Comparison of ENCODE assay signal across 24 cellular contexts in genomic region chr5:56310711-56311204, GRCh38.
DNase-seq lines count a peak whose midpoint lies in the region; ATAC-seq, FAIRE-seq and TF ChIP-seq lines count a peak whose summit lies in the region.
"Had no signal": no experiment of that assay in that cellular context is flagged by ENCODE, and none has a peak within 500 bp of the region (broad histone marks: within the 10 kb centered on the region; RNA-seq: fewer than 3 reads in every experiment).

No MANE protein-coding gene starts in this region.

- no peak for FAIRE-seq in urothelium cell line (lab: Jason Lieb, UNC)
- FAIRE-seq: A204.1 had no signal

- no peak overlapping the region for H3K4me3 ChIP-seq in left ventricle myocardium inferior
- H3K4me3 ChIP-seq: esophagus squamous epithelium, ovary, sigmoid colon, transverse colon had no signal

- H3K36me3 ChIP-seq in left ventricle myocardium inferior, result no peaks in the 10 kb centered on the region
- H3K36me3 ChIP-seq: esophagus squamous epithelium, ovary, sigmoid colon, transverse colon had no signal

- CTCF ChIA-PET in activated naive CD4-positive, alpha-beta T cell treated with anti-CD3 and anti-CD28 coated beads for 36 hours (lab: Charles Lee), result interaction anchor here (0.9 to 1.5 kb wide), 3 partner anchors 15 to 147 kb away, joined by 3 read pairs; no protein-coding TSS in a partner anchor

- H3K27me3 ChIP-seq in left ventricle myocardium inferior (ENCODE audit: low read depth), result no peaks in the 10 kb centered on the region
- H3K27me3 ChIP-seq: esophagus squamous epithelium, ovary, sigmoid colon, transverse colon had no signal

- H3K9me3 ChIP-seq in left ventricle myocardium inferior (replicated peaks), result peaks cover 10% of the 10 kb centered on the region
- H3K9me3 ChIP-seq: ovary had no signal

- DNase-seq in left ventricle myocardium superior, result no peak
- no peak for DNase-seq in left ventricle myocardium inferior
- peak; percentile 95 for DNase-seq in amniotic epithelial cell (ENCODE audit: low read depth)
- peak; percentile 51 for DNase-seq in left kidney (ENCODE audit: low read depth, low spot score)
- no peak for DNase-seq in iPS-NIHi11 (ENCODE audit: low spot score)
- DNase-seq in urothelium cell line (ENCODE audit: low spot score), result no peak
- no peak for DNase-seq in activated naive CD4-positive, alpha-beta T cell treated with anti-CD3 and anti-CD28 coated beads for 36 hours
- DNase-seq: activated CD4-positive, alpha-beta T cell treated with anti-CD3 and anti-CD28 coated beads, Interleukin-2, amount 50 U/mL, for 48 hours; anterior cingulate cortex; C1 segment of cervical spinal cord; DMS53; esophagus squamous epithelium; HFFc6; KG1; NCI-H1048; NCI-H2081; NCI-H510A; ovary; sigmoid colon; T-cell; transverse colon had no signal

- no peaks in the 10 kb centered on the region for H3K36me3 Mint-ChIP-seq in activated naive CD4-positive, alpha-beta T cell treated with anti-CD3 and anti-CD28 coated beads for 36 hours (ENCODE audit: low read depth)
- H3K36me3 Mint-ChIP-seq: T-cell had no signal

- H3K27ac ChIP-seq in left ventricle myocardium inferior (replicated peaks), result no peak overlapping the region
- H3K27ac ChIP-seq: esophagus squamous epithelium, ovary, sigmoid colon, transverse colon had no signal

- peaks cover 8% of the 10 kb centered on the region for H3K4me1 ChIP-seq in left ventricle myocardium inferior
- H3K4me1 ChIP-seq: transverse colon had no signal

- H3K4me1 Mint-ChIP-seq in activated naive CD4-positive, alpha-beta T cell treated with anti-CD3 and anti-CD28 coated beads for 36 hours (ENCODE audit: low read depth), result peaks cover 24% of the 10 kb centered on the region

- H3K27me3 Mint-ChIP-seq in activated naive CD4-positive, alpha-beta T cell treated with anti-CD3 and anti-CD28 coated beads for 36 hours (ENCODE audit: low read depth), result no peaks in the 10 kb centered on the region
- H3K27me3 Mint-ChIP-seq: stimulated activated naive CD8-positive, alpha-beta T cell treated with anti-CD3 and anti-CD28 coated beads, Interleukin-15, Interleukin-2, amounts not matched to agents 100 ng/mL and 50 ng/mL, for 24 hours; T-cell had no signal

- H3K9me3 Mint-ChIP-seq in activated naive CD4-positive, alpha-beta T cell treated with anti-CD3 and anti-CD28 coated beads for 36 hours, result peaks cover 12% of the 10 kb centered on the region
- H3K9me3 Mint-ChIP-seq: HFFc6 had no signal

- no peak overlapping the region for H3K4me3 Mint-ChIP-seq in activated naive CD4-positive, alpha-beta T cell treated with anti-CD3 and anti-CD28 coated beads for 36 hours
- H3K4me3 Mint-ChIP-seq: HFFc6; stimulated activated naive CD8-positive, alpha-beta T cell treated with anti-CD3 and anti-CD28 coated beads, Interleukin-15, Interleukin-2, amounts not matched to agents 100 ng/mL and 50 ng/mL, for 24 hours; T-cell had no signal

- no peak overlapping the region for H3K27ac Mint-ChIP-seq in activated naive CD4-positive, alpha-beta T cell treated with anti-CD3 and anti-CD28 coated beads for 36 hours
- H3K27ac Mint-ChIP-seq: HFFc6; stimulated activated naive CD8-positive, alpha-beta T cell treated with anti-CD3 and anti-CD28 coated beads, Interleukin-15, Interleukin-2, amounts not matched to agents 100 ng/mL and 50 ng/mL, for 24 hours; T-cell had no signal

- intact Hi-C loops in left ventricle myocardium superior (cut with micrococcal nuclease) (no loop called here), left ventricle myocardium inferior (cut with micrococcal nuclease) (no loop called here)
- intact Hi-C loops in activated naive CD4-positive, alpha-beta T cell treated with anti-CD3 and anti-CD28 coated beads for 36 hours (cut with micrococcal nuclease), result no loop called here

- peak; percentile 55 for ATAC-seq in left ventricle myocardium superior
- ATAC-seq in GM18858 (IDR thresholded peaks at IDR 0.05; ENCODE audit: unreplicated experiment), result no peak
- ATAC-seq: T-cell had no signal

- TF ChIP-seq CTCF in left ventricle myocardium inferior (IDR thresholded peaks at IDR 0.05; ENCODE audit: borderline replicate concordance), result no peak

Comparison
In these comparisons a context has a peak if more than half of its experiments do, and no peak if none do; other contexts are left out.
1. DNase-seq: peak in amniotic epithelial cell (single experiment) and left kidney (single experiment); none in left ventricle myocardium superior (single experiment), left ventricle myocardium inferior (single experiment), iPS-NIHi11 (single experiment), urothelium cell line (single experiment) and activated naive CD4-positive, alpha-beta T cell treated with anti-CD3 and anti-CD28 coated beads for 36 hours (single experiment).